19 cellular contexts compared by ENCODE assay signal in genomic region chr14:95044463-95045254, GRCh38.
DNase-seq lines count a peak whose midpoint lies in the region; ATAC-seq and TF ChIP-seq lines count a peak whose summit lies in the region.
"Had no signal": no experiment of that assay in that cellular context is flagged by ENCODE, and none has a peak within 500 bp of the region (broad histone marks: within the 10 kb centered on the region; RNA-seq: fewer than 3 reads in every experiment).

No MANE protein-coding gene starts in this region.

- intact Hi-C loops in HCT116 (cut with micrococcal nuclease), result no loop called here

- H3K4me3 Mint-ChIP-seq in neural progenitor cell, result no peak overlapping the region
- H3K4me3 Mint-ChIP-seq: activated B cell treated with CpG ODN at 0.5 μM for 24 hours; activated T-helper 17 cell treated with anti-CD3 and anti-CD28 coated beads, Interleukin-2, amount 50 U/mL, for 72 hours; stimulated activated effector memory CD8-positive, alpha-beta T cell treated with anti-CD3 and anti-CD28 coated beads, Interleukin-12 subunit alpha, Interleukin-12 subunit beta, amount 100 ng/mL, for 72 hours had no signal

- no peak overlapping the region for H3K4me2 ChIP-seq in HCT116 (ENCODE audit: low read length)
- peak overlapping the region; percentile 35 for H3K4me2 ChIP-seq in neural progenitor cell
- H3K4me2 ChIP-seq: PC-9 had no signal

- no peaks in the 10 kb centered on the region for H3K9me2 ChIP-seq in HCT116 (ENCODE audit: insufficient read depth)

- no TSS peak for BruUV-seq in HCT116 (replicated peaks; lab: Mats Ljungman, UMichigan)

- no peak for TF ChIP-seq POLR2A in HCT116 (IDR thresholded peaks at IDR 0.05; ENCODE audit: borderline replicate concordance, extremely low read depth, insufficient read depth, insufficient read length)

- H3K9me3 ChIP-seq in HCT116 (ENCODE audit: control insufficient read depth in 1 of 2, insufficient read depth in 1 of 2, low read depth in 1 of 2, low read length in 2 of 2) (no peaks in the 10 kb centered on the region), neural progenitor cell (ENCODE audit: low read depth) (no peaks in the 10 kb centered on the region)
- H3K9me3 ChIP-seq: adrenal gland, neutrophil, testis had no signal

- H3K36me3 ChIP-seq in HCT116 (ENCODE audit: control insufficient read depth in 1 of 2, insufficient read depth in 2 of 2, low read length in 2 of 2), result no peaks in the 10 kb centered on the region
- H3K36me3 ChIP-seq in neural progenitor cell, result no peaks in the 10 kb centered on the region
- H3K36me3 ChIP-seq: adrenal gland, neutrophil had no signal

- no peak overlapping the region for H3K27ac Mint-ChIP-seq in neural progenitor cell
- H3K27ac Mint-ChIP-seq: activated B cell treated with CpG ODN at 0.5 μM for 24 hours; activated T-helper 17 cell treated with anti-CD3 and anti-CD28 coated beads, Interleukin-2, amount 50 U/mL, for 72 hours; stimulated activated effector memory CD8-positive, alpha-beta T cell treated with anti-CD3 and anti-CD28 coated beads, Interleukin-12 subunit alpha, Interleukin-12 subunit beta, amount 100 ng/mL, for 72 hours had no signal

- no peaks in the 10 kb centered on the region for H3F3A ChIP-seq in neural progenitor cell (ENCODE audit: low read depth)

- no peak overlapping the region for H3K27ac ChIP-seq in HCT116 (ENCODE audit: low read depth, low read length)
- no peak overlapping the region for H3K27ac ChIP-seq in neural progenitor cell
- H3K27ac ChIP-seq: adrenal gland, epithelial cell of prostate, neutrophil, PC-9, SK-N-MC, testis had no signal

- H3K9ac ChIP-seq in HCT116 (ENCODE audit: low read length) (no peak overlapping the region), neural progenitor cell (no peak overlapping the region)

- H2AFZ ChIP-seq in HCT116 (ENCODE audit: low read depth, low read length, poor library complexity, severe bottlenecking), result no peak overlapping the region
- no peak overlapping the region for H2AFZ ChIP-seq in neural progenitor cell (replicated peaks)
- H2AFZ ChIP-seq: PC-9 had no signal

- POLR2A ChIA-PET in HCT116 (lab: Charles Lee), result no interaction called here

- peaks cover 19% of the 10 kb centered on the region for H3K27me3 ChIP-seq in HCT116 (ENCODE audit: insufficient read depth, low read length)
- peaks cover 82% of the 10 kb centered on the region for H3K27me3 ChIP-seq in neural progenitor cell
- H3K27me3 ChIP-seq: testis had no signal

- H3K9me3 Mint-ChIP-seq in neural progenitor cell, result no peaks in the 10 kb centered on the region
- H3K9me3 Mint-ChIP-seq: activated B cell treated with CpG ODN at 0.5 μM for 24 hours; activated T-helper 17 cell treated with anti-CD3 and anti-CD28 coated beads, Interleukin-2, amount 50 U/mL, for 72 hours; stimulated activated effector memory CD8-positive, alpha-beta T cell treated with anti-CD3 and anti-CD28 coated beads, Interleukin-12 subunit alpha, Interleukin-12 subunit beta, amount 100 ng/mL, for 72 hours had no signal

- H3K79me2 ChIP-seq in HCT116 (ENCODE audit: insufficient read depth, low read length) (no peaks in the 10 kb centered on the region), neural progenitor cell (ENCODE audit: low read depth) (no peaks in the 10 kb centered on the region)

- TF ChIP-seq RAD21 in HCT116 (IDR thresholded peaks at IDR 0.05; ENCODE audit: low read depth), result no peak

- H3K4me1 ChIP-seq in HCT116 (ENCODE audit: control insufficient read depth in 1 of 2, insufficient read depth in 2 of 2, low read length in 2 of 2) (no peaks in the 10 kb centered on the region), neural progenitor cell (peaks cover 9% of the 10 kb centered on the region)
- H3K4me1 ChIP-seq: adrenal gland, testis had no signal

- TF ChIP-seq CTCF in HCT116 (IDR thresholded peaks at IDR 0.05 in 2 of 3, conservative IDR thresholded peaks at IDR 0.05 in 1 of 3; ENCODE audit: borderline replicate concordance in 1 of 3, insufficient read depth in 1 of 3, low read depth in 2 of 3, low read length in 2 of 3) (no peak), neural progenitor cell (IDR thresholded peaks at IDR 0.05) (no peak)

- RAD21 ChIA-PET in HCT116 (lab: Charles Lee; ENCODE audit: low non-redundant PET in 1 of 2, low total read pairs in 2 of 2, uncharacterized antibody in 2 of 2, unreplicated experiment in 2 of 2), result no interaction called here

- H3K4me3 ChIP-seq in HCT116 (replicated peaks in 1 of 2; ENCODE audit: low read depth in 1 of 2, low read length in 2 of 2) (no peak overlapping the region), neural progenitor cell (no peak overlapping the region)
- H3K4me3 ChIP-seq: adrenal gland, PC-9, SK-N-MC, testis had no signal

- CTCF ChIA-PET in HCT116 (lab: Charles Lee), result no interaction called here

- H4K20me1 ChIP-seq in HCT116 (ENCODE audit: insufficient read depth), result no peaks in the 10 kb centered on the region
- no peaks in the 10 kb centered on the region for H4K20me1 ChIP-seq in neural progenitor cell (ENCODE audit: low read depth)

- DNase-seq in COR-L47 (lab: John Stamatoyannopoulos, UW), result peak; percentile 52
- no peak for DNase-seq in HCT116 (ENCODE audit: low read depth, low spot score)
- peak; percentile 44 for DNase-seq in ecto neural progenitor cell (ENCODE audit: low spot score)
- no peak for DNase-seq in neural progenitor cell (ENCODE audit: low spot score)
- no peak for DNase-seq in hypothalamus (lab: John Stamatoyannopoulos, UW)
- DNase-seq in NCI-H526 (lab: John Stamatoyannopoulos, UW), result no peak
- DNase-seq: activated B cell treated with CpG ODN at 0.5 μM for 24 hours, foreskin melanocyte, NCI-H1105, PC-9 had no signal

- H3K4me1 Mint-ChIP-seq in neural progenitor cell, result peaks cover 7% of the 10 kb centered on the region
- H3K4me1 Mint-ChIP-seq: activated B cell treated with CpG ODN at 0.5 μM for 24 hours; activated T-helper 17 cell treated with anti-CD3 and anti-CD28 coated beads, Interleukin-2, amount 50 U/mL, for 72 hours; stimulated activated effector memory CD8-positive, alpha-beta T cell treated with anti-CD3 and anti-CD28 coated beads, Interleukin-12 subunit alpha, Interleukin-12 subunit beta, amount 100 ng/mL, for 72 hours had no signal

- H3K27me3 Mint-ChIP-seq in neural progenitor cell (ENCODE audit: insufficient read depth, low read depth), result peaks cover 18% of the 10 kb centered on the region

- H3K36me3 Mint-ChIP-seq in neural progenitor cell, result no peaks in the 10 kb centered on the region
- H3K36me3 Mint-ChIP-seq: stimulated activated effector memory CD8-positive, alpha-beta T cell treated with anti-CD3 and anti-CD28 coated beads, Interleukin-12 subunit alpha, Interleukin-12 subunit beta, amount 100 ng/mL, for 72 hours had no signal

- ATAC-seq in HCT116, result peak; percentile 58
- ATAC-seq in HG03097 (IDR thresholded peaks at IDR 0.05; ENCODE audit: low FRiP score, unreplicated experiment), result no peak
- ATAC-seq: activated T-helper 17 cell treated with anti-CD3 and anti-CD28 coated beads, Interleukin-2, amount 50 U/mL, for 72 hours; left colon; stimulated activated effector memory CD8-positive, alpha-beta T cell treated with anti-CD3 and anti-CD28 coated beads, Interleukin-12 subunit alpha, Interleukin-12 subunit beta, amount 100 ng/mL, for 72 hours had no signal

TF ChIP-seq in HCT116, 20 proteins besides CTCF, POLR2A, EP300 and RAD21:
- TF ChIP-seq JUND (IDR thresholded peaks at IDR 0.05), result no peak
- no peak for TF ChIP-seq MAX (IDR thresholded peaks at IDR 0.05)
- no peak for TF ChIP-seq ATF3 (IDR thresholded peaks at IDR 0.05)
- TF ChIP-seq, protein P1, sequence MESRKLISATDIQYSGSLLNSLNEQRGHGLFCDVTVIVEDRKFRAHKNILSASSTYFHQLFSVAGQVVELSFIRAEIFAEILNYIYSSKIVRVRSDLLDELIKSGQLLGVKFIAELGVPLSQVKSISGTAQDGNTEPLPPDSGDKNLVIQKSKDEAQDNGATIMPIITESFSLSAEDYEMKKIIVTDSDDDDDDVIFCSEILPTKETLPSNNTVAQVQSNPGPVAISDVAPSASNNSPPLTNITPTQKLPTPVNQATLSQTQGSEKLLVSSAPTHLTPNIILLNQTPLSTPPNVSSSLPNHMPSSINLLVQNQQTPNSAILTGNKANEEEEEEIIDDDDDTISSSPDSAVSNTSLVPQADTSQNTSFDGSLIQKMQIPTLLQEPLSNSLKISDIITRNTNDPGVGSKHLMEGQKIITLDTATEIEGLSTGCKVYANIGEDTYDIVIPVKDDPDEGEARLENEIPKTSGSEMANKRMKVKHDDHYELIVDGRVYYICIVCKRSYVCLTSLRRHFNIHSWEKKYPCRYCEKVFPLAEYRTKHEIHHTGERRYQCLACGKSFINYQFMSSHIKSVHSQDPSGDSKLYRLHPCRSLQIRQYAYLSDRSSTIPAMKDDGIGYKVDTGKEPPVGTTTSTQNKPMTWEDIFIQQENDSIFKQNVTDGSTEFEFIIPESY (IDR thresholded peaks at IDR 0.05; ENCODE audit: extremely low read depth, insufficient replicate concordance, low read length), result no peak

Comparison
In these comparisons a context has a peak if more than half of its experiments do, and no peak if none do; other contexts are left out.
1. DNase-seq: peak in COR-L47 (single experiment) and ecto neural progenitor cell (single experiment); none in HCT116 (single experiment), neural progenitor cell (single experiment), hypothalamus (0 of 51) and NCI-H526 (0 of 2).